ENCODE assay signal across 23 cellular contexts in genomic region chr18:48123324-48123723, GRCh38.
DNase-seq lines count a peak whose midpoint lies in the region; ATAC-seq and TF ChIP-seq lines count a peak whose summit lies in the region.
"Had no signal": no experiment of that assay in that cellular context is flagged by ENCODE, and none has a peak within 500 bp of the region (broad histone marks: within the 10 kb centered on the region; RNA-seq: fewer than 3 reads in every experiment).

No MANE protein-coding gene starts in this region.

- no peaks in the 10 kb centered on the region for H3K9me3 Mint-ChIP-seq in GM23338
- peaks cover 2% of the 10 kb centered on the region for H3K9me3 Mint-ChIP-seq in glutamatergic neuron (ENCODE audit: unreplicated experiment)
- H3K9me3 Mint-ChIP-seq: activated naive CD8-positive, alpha-beta T cell treated with anti-CD3 and anti-CD28 coated beads for 36 hours; central memory CD8-positive, alpha-beta T cell; dendritic cell treated with granulocyte-macrophage colony-stimulating factor and Interleukin-4, amounts not matched to agents 40 ng/mL and 50 ng/mL, for 4 days; HFFc6; stimulated activated naive B cell treated with anti-CD40 and anti-IgM and Interleukin-4, amounts not matched to agents 10 μg/mL and 1 μg/mL and 100 μg/mL, for 72 hours had no signal

- H3K27me3 Mint-ChIP-seq in GM23338 (ENCODE audit: insufficient read depth, low read depth, poor library complexity) (peaks cover 10% of the 10 kb centered on the region), glutamatergic neuron (ENCODE audit: unreplicated experiment) (peaks cover 8% of the 10 kb centered on the region)

- peak overlapping the region; percentile 66; the same call in 1 of the 2 replicates for H2AFZ ChIP-seq in GM23338
- H2AFZ ChIP-seq: parathyroid adenoma had no signal

- no peaks in the 10 kb centered on the region for H3K79me2 ChIP-seq in GM23338 (replicated peaks; ENCODE audit: insufficient read depth)
- H3K79me2 ChIP-seq: parathyroid adenoma had no signal

- no peaks in the 10 kb centered on the region; the same call in 1 of the 2 replicates for H3K4me1 ChIP-seq in GM23338 (ENCODE audit: insufficient read depth)

- no peaks in the 10 kb centered on the region for H3K36me3 ChIP-seq in GM23338 (ENCODE audit: insufficient read depth)

- no peak overlapping the region for H3K4me3 Mint-ChIP-seq in GM23338
- no peak overlapping the region for H3K4me3 Mint-ChIP-seq in glutamatergic neuron (ENCODE audit: unreplicated experiment)
- H3K4me3 Mint-ChIP-seq: activated naive CD8-positive, alpha-beta T cell treated with anti-CD3 and anti-CD28 coated beads for 36 hours; central memory CD8-positive, alpha-beta T cell; dendritic cell treated with granulocyte-macrophage colony-stimulating factor and Interleukin-4, amounts not matched to agents 40 ng/mL and 50 ng/mL, for 4 days; HFFc6; stimulated activated naive B cell treated with anti-CD40 and anti-IgM and Interleukin-4, amounts not matched to agents 10 μg/mL and 1 μg/mL and 100 μg/mL, for 72 hours had no signal

- H3K4me1 Mint-ChIP-seq in GM23338: peaks cover 25% of the 10 kb centered on the region
- H3K4me1 Mint-ChIP-seq in glutamatergic neuron (ENCODE audit: low read depth, unreplicated experiment): peaks cover 38% of the 10 kb centered on the region
- H3K4me1 Mint-ChIP-seq: central memory CD8-positive, alpha-beta T cell had no signal

- no peaks in the 10 kb centered on the region for H3K27me3 ChIP-seq in GM23338 (ENCODE audit: insufficient read depth)

- H4K20me1 ChIP-seq in GM23338 (replicated peaks; ENCODE audit: insufficient read depth): no peaks in the 10 kb centered on the region

- H3F3A ChIP-seq in GM23338 (replicated peaks; ENCODE audit: low read depth): no peaks in the 10 kb centered on the region

- no peak for ATAC-seq in GM23338
- no peak for ATAC-seq in HG03469 (IDR thresholded peaks at IDR 0.05; ENCODE audit: unreplicated experiment)
- ATAC-seq: left ventricle myocardium superior; right cardiac atrium; stimulated activated naive B cell treated with anti-CD40 and anti-IgM and Interleukin-4, amounts not matched to agents 10 μg/mL and 1 μg/mL and 100 μg/mL, for 72 hours had no signal

- no peak overlapping the region for H3K27ac ChIP-seq in GM23338 (ENCODE audit: low read depth)
- H3K27ac ChIP-seq: parathyroid adenoma had no signal

- H3K36me3 Mint-ChIP-seq in GM23338 (ENCODE audit: low read depth) (no peaks in the 10 kb centered on the region), glutamatergic neuron (ENCODE audit: unreplicated experiment) (no peaks in the 10 kb centered on the region)
- H3K36me3 Mint-ChIP-seq: activated naive CD8-positive, alpha-beta T cell treated with anti-CD3 and anti-CD28 coated beads for 36 hours had no signal

- no peak overlapping the region for H3K4me2 ChIP-seq in GM23338

- TF ChIP-seq CTCF in GM23338 (conservative IDR thresholded peaks at IDR 0.05; ENCODE audit: low read depth in 2 of 2) (no peak), glutamatergic neuron (IDR thresholded peaks at IDR 0.05; ENCODE audit: partially characterized antibody, unreplicated experiment) (no peak)

- H3K27ac Mint-ChIP-seq in GM23338 (no peak overlapping the region), glutamatergic neuron (ENCODE audit: unreplicated experiment) (peak overlapping the region; percentile 88)
- H3K27ac Mint-ChIP-seq: activated naive CD8-positive, alpha-beta T cell treated with anti-CD3 and anti-CD28 coated beads for 36 hours; dendritic cell treated with granulocyte-macrophage colony-stimulating factor and Interleukin-4, amounts not matched to agents 40 ng/mL and 50 ng/mL, for 4 days; HFFc6; stimulated activated naive B cell treated with anti-CD40 and anti-IgM and Interleukin-4, amounts not matched to agents 10 μg/mL and 1 μg/mL and 100 μg/mL, for 72 hours had no signal

- DNase-seq in GM23338 (ENCODE audit: low spot score): no peak
- peak; percentile 86 for DNase-seq in RPMI8226
- no peak for DNase-seq in glutamatergic neuron
- peak; percentile 10 for DNase-seq in putamen (ENCODE audit: low spot score)
- no peak for DNase-seq in activated naive CD4-positive, alpha-beta T cell treated with Interleukin-2 at 50 U/mL for 16 hours
- DNase-seq in activated CD4-positive, alpha-beta T cell treated with anti-CD3 and anti-CD28 coated beads for 48 hours: no peak
- DNase-seq: activated CD4-positive, CD25-positive, alpha-beta regulatory T cell treated with anti-CD3 and anti-CD28 coated beads, Interleukin-2, amount 50 U/mL, for 72 hours; activated naive CD8-positive, alpha-beta T cell treated with anti-CD3 and anti-CD28 coated beads for 36 hours; activated T-cell treated with anti-CD3 and anti-CD28 coated beads for 4 hours; Calu3; HFFc6; left ventricle myocardium superior; NCI-H146; NCI-H2171 treated with DMSO at 0.1 percent for 48 hours; NCI-H510A treated with DMSO at 0.1 percent for 48 hours; right cardiac atrium; stimulated activated CD4-positive, alpha-beta T cell treated with anti-CD3 and anti-CD28 coated beads, Interleukin-4, amount 100 ng/mL, for 4 hours; stimulated activated naive B cell treated with anti-CD40 and anti-IgM and Interleukin-4, amounts not matched to agents 10 μg/mL and 1 μg/mL and 100 μg/mL, for 72 hours; T-helper 1 cell had no signal

- no peaks in the 10 kb centered on the region for H3K9me2 ChIP-seq in GM23338 (ENCODE audit: insufficient read depth)

- H3K4me3 ChIP-seq in GM23338: no peak overlapping the region

TF ChIP-seq in GM23338, 12 proteins besides CTCF, POLR2A, EP300 and RAD21 (continues in another document):
- no peak for TF ChIP-seq EZH2 (IDR thresholded peaks at IDR 0.05; ENCODE audit: low read depth, unreplicated experiment)
- TF ChIP-seq NANOG (IDR thresholded peaks at IDR 0.05; ENCODE audit: borderline replicate concordance): no peak
- TF ChIP-seq STAT1 (IDR thresholded peaks at IDR 0.05; ENCODE audit: unreplicated experiment): no peak
- TF ChIP-seq REST (IDR thresholded peaks at IDR 0.05; ENCODE audit: unreplicated experiment): no peak
- TF ChIP-seq JUNB (IDR thresholded peaks at IDR 0.05; ENCODE audit: unreplicated experiment): no peak
- no peak for TF ChIP-seq ZNF114 (CRISPR knock-in tag; IDR thresholded peaks at IDR 0.05)
- TF ChIP-seq EZH2phosphoT487 (IDR thresholded peaks at IDR 0.05; ENCODE audit: unreplicated experiment): no peak
- no peak for TF ChIP-seq ZNF331 (CRISPR knock-in tag; IDR thresholded peaks at IDR 0.05; ENCODE audit: low read depth)

Comparison
In these comparisons a context has a peak if more than half of its experiments do, and no peak if none do; other contexts are left out.
1. DNase-seq: peak in RPMI8226 (single experiment) and putamen (single experiment); none in GM23338 (single experiment), glutamatergic neuron (single experiment), activated naive CD4-positive, alpha-beta T cell treated with Interleukin-2 at 50 U/mL for 16 hours (single experiment) and activated CD4-positive, alpha-beta T cell treated with anti-CD3 and anti-CD28 coated beads for 48 hours (single experiment).